ENCODE assay signal across 13 cellular contexts in the genomic region with DNA sequence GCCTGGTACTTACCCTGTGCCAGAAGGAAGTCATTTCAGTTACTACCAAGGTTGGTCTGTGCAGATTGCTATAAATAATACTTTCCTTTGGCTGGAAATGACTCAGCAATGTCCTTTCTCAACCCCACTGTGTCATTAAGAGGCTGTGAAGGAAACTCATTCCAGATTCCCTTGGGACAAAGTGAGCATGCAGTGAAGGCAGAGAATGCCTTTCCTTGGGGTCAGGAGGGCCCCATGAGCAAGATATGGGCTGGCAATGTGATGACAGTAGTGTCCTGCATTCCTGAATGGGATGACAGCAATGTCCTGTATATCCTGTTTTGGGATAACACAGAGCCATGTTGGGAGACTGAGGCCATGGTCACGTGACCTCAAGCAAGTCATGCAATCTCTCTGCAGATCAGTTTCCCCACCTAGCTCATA.
A peak's percentile ranks its signal among the peaks of the same experiment; 100 is the strongest.
DNase-seq lines count a peak whose midpoint lies in the region; ATAC-seq, FAIRE-seq and TF ChIP-seq lines count a peak whose summit lies in the region.
"Had no signal": no experiment of that assay in that cellular context is flagged by ENCODE, and none has a peak within 500 bp of the region (broad histone marks: within the 10 kb centered on the region; RNA-seq: fewer than 3 reads in every experiment).

No MANE protein-coding gene starts in this region.

- H3K9me3 ChIP-seq in endothelial cell of umbilical vein (replicated peaks; ENCODE audit: control insufficient read depth, insufficient read depth, low read length) (no peaks in the 10 kb centered on the region), mesodermal cell (ENCODE audit: control insufficient read depth, low read length) (no peaks in the 10 kb centered on the region), stomach (peaks cover 0 to 6% (median 2%) of the 10 kb centered on the region in 4 donors)
- H3K9me3 ChIP-seq: esophagus squamous epithelium had no signal

- TSS peak; percentile 16 for BruUV-seq in endothelial cell of umbilical vein (replicated peaks; lab: Mats Ljungman, UMichigan)

- no CpG with 5 or more reads among the region's 1 CpG for WGBS in mesodermal cell (ENCODE audit: insufficient coverage in 2 of 2), 2 experiments
- 57 to 85% (median 79%) methylated on average over 1 of the region's 1 CpG for WGBS in stomach, 5 donors

- DNase-seq in Daoy (ENCODE audit: low read depth) (peak; percentile 4), NCI-H460 (ENCODE audit: extremely low read depth, low read depth) (peak; percentile 38), endothelial cell of umbilical vein (ENCODE audit: low read depth, low spot score) (peak; percentile 86), caudate nucleus (lab: John Stamatoyannopoulos, UW) (no peak), stomach (no peak), D721Med (ENCODE audit: insufficient read length, low spot score) (no peak)
- DNase-seq: activated CD4-positive, alpha-beta memory T cell treated with anti-CD3 and anti-CD28 coated beads, Interleukin-2, amount 10 ng/mL, durations not matched to agents 7 days and 5 days; esophagus squamous epithelium; NCI-H226 had no signal

- intact Hi-C loops in endothelial cell of umbilical vein (cut with micrococcal nuclease): loop anchor here (1.0 kb wide), 2 partner anchors 12 to 602 kb away; no protein-coding TSS in a partner anchor
- intact Hi-C loops in stomach (cut with DNase I; ENCODE audit: low total_unique reads): no loop called here

- POLR2A ChIA-PET in endothelial cell of umbilical vein (lab: Charles Lee): no interaction called here

- no peak for TF ChIP-seq CTCF in endothelial cell of umbilical vein (IDR thresholded peaks at IDR 0.05; ENCODE audit: extremely low read depth in 1 of 2, insufficient read depth in 1 of 2, low read depth in 1 of 2, low read length in 2 of 2)
- TF ChIP-seq CTCF in stomach (IDR thresholded peaks at IDR 0.05): no peak
- no peak for TF ChIP-seq CTCF in D721Med (IDR thresholded peaks at IDR 0.05; ENCODE audit: insufficient read depth, missing control alignments)

- H3K27ac ChIP-seq in endothelial cell of umbilical vein (ENCODE audit: insufficient read depth, low read depth, low read length) (peak overlapping the region; percentile 71), mesodermal cell (ENCODE audit: low read depth, low read length, severe bottlenecking) (peak overlapping the region; percentile 79), caudate nucleus (ENCODE audit: low read depth, low read length) (no peak overlapping the region), stomach (no peak overlapping the region)
- H3K27ac ChIP-seq: esophagus squamous epithelium, HL-60, skin epidermis had no signal

- H4K20me1 ChIP-seq in endothelial cell of umbilical vein (replicated peaks; ENCODE audit: control insufficient read depth, extremely low read depth, insufficient read depth, low read length): no peaks in the 10 kb centered on the region

- peak; percentile 95 for FAIRE-seq in endothelial cell of umbilical vein (lab: Jason Lieb, UNC)
- no peak for FAIRE-seq in D721Med (lab: Jason Lieb, UNC)

- no peaks in the 10 kb centered on the region for H3K79me2 ChIP-seq in endothelial cell of umbilical vein (ENCODE audit: control insufficient read depth, insufficient read depth, low read length)

- H3K4me2 ChIP-seq in endothelial cell of umbilical vein (ENCODE audit: insufficient read depth, low read length): peak overlapping the region; percentile 27

- H3K4me3 ChIP-seq in endothelial cell of umbilical vein (replicated peaks in 1 of 3; ENCODE audit: insufficient read depth in 1 of 3, low read depth in 1 of 3, low read length in 3 of 3) (no peak overlapping the region), mesodermal cell (ENCODE audit: extremely low read depth, insufficient read depth, low read length, poor library complexity, severe bottlenecking) (no peak overlapping the region), stomach (no peak overlapping the region)
- H3K4me3 ChIP-seq: esophagus squamous epithelium, skin epidermis had no signal

- H3K9me1 ChIP-seq in endothelial cell of umbilical vein (replicated peaks; ENCODE audit: control insufficient read depth, extremely low read depth, insufficient read depth, low read length): no peaks in the 10 kb centered on the region

- H3K27me3 ChIP-seq in endothelial cell of umbilical vein (ENCODE audit: control insufficient read depth in 2 of 2, insufficient read depth in 2 of 2, low read length in 2 of 2) (no peaks in the 10 kb centered on the region), stomach (no peaks in the 10 kb centered on the region)
- H3K27me3 ChIP-seq: esophagus squamous epithelium had no signal

- H3K36me3 ChIP-seq in endothelial cell of umbilical vein (ENCODE audit: control insufficient read depth in 2 of 2, extremely low read depth in 1 of 2, insufficient read depth in 2 of 2, low read length in 2 of 2) (no peaks in the 10 kb centered on the region), mesodermal cell (ENCODE audit: control insufficient read depth, insufficient read depth, low read length) (no peaks in the 10 kb centered on the region), stomach (no peaks in the 10 kb centered on the region)
- H3K36me3 ChIP-seq: esophagus squamous epithelium had no signal

- H3K4me1 ChIP-seq in endothelial cell of umbilical vein (ENCODE audit: control insufficient read depth, extremely low read depth, insufficient read depth, low read length) (peaks cover 8% of the 10 kb centered on the region), mesodermal cell (ENCODE audit: control insufficient read depth, insufficient read depth, low read length, poor library complexity, severe bottlenecking) (peaks cover 10% of the 10 kb centered on the region), stomach (no peaks in the 10 kb centered on the region)
- H3K4me1 ChIP-seq: esophagus squamous epithelium had no signal

- no peak for TF ChIP-seq EP300 in stomach (IDR thresholded peaks at IDR 0.05)

- no peak overlapping the region for H3K9ac ChIP-seq in endothelial cell of umbilical vein (replicated peaks; ENCODE audit: extremely low read depth, insufficient read depth, low read length)

- CTCF ChIA-PET in endothelial cell of umbilical vein (lab: Charles Lee): no interaction called here

- dilution Hi-C loops in endothelial cell of umbilical vein (cut with MboI; ENCODE audit: extremely low pct_ligation_motif_present, low sequenced_read_pairs): no loop called here

- no peak for ATAC-seq in HG03045 (IDR thresholded peaks at IDR 0.05; ENCODE audit: unreplicated experiment)

- TF ChIP-seq POLR2A in endothelial cell of umbilical vein (IDR thresholded peaks at IDR 0.05; ENCODE audit: low read depth, low read length) (no peak), stomach (IDR thresholded peaks at IDR 0.05) (no peak)

- H2AFZ ChIP-seq in endothelial cell of umbilical vein (ENCODE audit: low read depth, low read length): no peak overlapping the region

TF ChIP-seq in endothelial cell of umbilical vein, 7 proteins besides CTCF, POLR2A, EP300 and RAD21:
- TF ChIP-seq FOS (IDR thresholded peaks at IDR 0.05; ENCODE audit: borderline replicate concordance, insufficient read depth, low read length): peak; percentile 88
- peak; percentile 52 for TF ChIP-seq GATA2 (IDR thresholded peaks at IDR 0.05; ENCODE audit: insufficient read depth, insufficient read length, low read depth, low read length)
- no peak for TF ChIP-seq POLR2AphosphoS5 (IDR thresholded peaks at IDR 0.05; ENCODE audit: insufficient read depth, low read depth, low read length)
- TF ChIP-seq, protein P1, sequence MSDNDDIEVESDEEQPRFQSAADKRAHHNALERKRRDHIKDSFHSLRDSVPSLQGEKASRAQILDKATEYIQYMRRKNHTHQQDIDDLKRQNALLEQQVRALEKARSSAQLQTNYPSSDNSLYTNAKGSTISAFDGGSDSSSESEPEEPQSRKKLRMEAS (IDR thresholded peaks at IDR 0.05; ENCODE audit: insufficient read depth, insufficient read length): no peak
- TF ChIP-seq EZH2 (IDR thresholded peaks at IDR 0.05; ENCODE audit: borderline replicate concordance, low read depth, low read length, severe bottlenecking): no peak
- peak; percentile 84 for TF ChIP-seq JUN (IDR thresholded peaks at IDR 0.05; ENCODE audit: borderline replicate concordance, insufficient read depth, insufficient read length, low read depth)
- no peak for TF ChIP-seq MYC (IDR thresholded peaks at IDR 0.05; ENCODE audit: low read depth, low read length)

Comparison
In these comparisons a context has a peak if more than half of its experiments do, and no peak if none do; other contexts are left out.
1. DNase-seq: peak in Daoy (single experiment), NCI-H460 (single experiment) and endothelial cell of umbilical vein (single experiment); none in caudate nucleus (0 of 61), stomach (single experiment) and D721Med (single experiment).
2. H3K27ac ChIP-seq: peak in endothelial cell of umbilical vein (single experiment) and mesodermal cell (single experiment); none in caudate nucleus (single experiment) and stomach (0 of 5).